1 cellular context compared by ENCODE assay signal in the genomic region with DNA sequence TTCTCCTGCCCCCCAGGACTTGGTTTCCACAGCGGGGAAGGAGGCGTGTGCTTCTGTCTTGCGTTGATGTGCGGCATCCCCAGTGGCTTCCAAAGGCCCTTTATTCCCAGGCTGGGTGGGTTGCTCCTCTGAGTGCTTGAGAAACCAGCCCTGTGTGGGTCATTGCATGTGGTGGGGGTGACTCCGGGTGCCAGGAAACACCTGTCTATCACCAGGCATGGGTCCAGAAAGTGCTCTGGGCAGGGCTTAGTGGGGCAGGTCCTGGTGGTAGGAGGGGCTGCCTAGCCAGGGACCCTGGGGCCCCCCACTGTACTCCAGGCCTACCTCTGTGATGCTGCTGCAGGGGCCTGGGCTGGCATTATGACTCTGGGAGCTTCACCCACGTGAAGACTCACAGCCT.
A peak's percentile ranks its signal among the peaks of the same experiment; 100 is the strongest.
TF ChIP-seq lines count a peak whose summit lies in the region.

No MANE protein-coding gene starts in this region.

TF ChIP-seq in K562, 482 proteins besides CTCF, POLR2A, EP300 and RAD21:
- TF ChIP-seq CHD2 (IDR thresholded peaks at IDR 0.05; ENCODE audit: low read depth, low read length) (no peak), RBFOX2 (IDR thresholded peaks at IDR 0.05; ENCODE audit: low read depth, low read length) (0 out of 2 replicates have a peak, but pooled peaks have one; percentile 22), NFRKB (IDR thresholded peaks at IDR 0.05; ENCODE audit: low read depth) (no peak)
